In the genomic region with DNA sequence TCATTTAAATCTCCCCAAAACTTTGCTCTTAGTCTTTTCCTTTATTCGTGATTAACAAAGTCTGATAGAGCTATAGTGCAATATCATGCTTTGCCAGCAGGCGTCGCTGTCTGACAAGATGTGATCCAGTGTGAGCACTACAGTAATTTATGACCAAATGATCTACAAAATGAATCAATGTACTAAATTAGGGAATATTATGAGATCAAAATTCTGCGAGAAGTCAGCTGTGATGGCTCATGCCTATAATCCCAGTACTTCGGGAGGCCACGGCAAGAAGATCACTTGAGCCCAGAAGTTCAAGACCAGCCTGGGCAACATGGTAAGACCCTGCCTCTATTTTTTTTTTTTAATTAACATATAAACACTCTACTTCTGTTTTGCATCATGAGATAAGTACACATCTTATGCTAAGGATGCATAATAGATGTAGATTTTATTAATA, we compare ENCODE assay signal across 9 cellular contexts. TPM values are rescaled to one million over a fixed set of nuclear protein-coding genes. Genes with fewer than 3 reads are reported as not detected.
DNase-seq lines count a peak whose midpoint lies in the region; ATAC-seq and TF ChIP-seq lines count a peak whose summit lies in the region.
"Had no signal": no experiment of that assay in that cellular context is flagged by ENCODE, and none has a peak within 500 bp of the region (broad histone marks: within the 10 kb centered on the region; RNA-seq: fewer than 3 reads in every experiment).

No MANE protein-coding gene starts in this region.

- no peak overlapping the region for H3K4me3 ChIP-seq in AG04449 (ENCODE audit: low read depth, low read length)
- H3K4me3 ChIP-seq: skin epidermis had no signal

- TF ChIP-seq CTCF in AG04449 (IDR thresholded peaks at IDR 0.05; ENCODE audit: insufficient read depth, low read length, missing control alignments), result peak; percentile 62
- TF ChIP-seq CTCF in GM13977 (IDR thresholded peaks at IDR 0.05; ENCODE audit: extremely low read depth, insufficient read depth, missing control alignments), result peak; percentile 94

- intact Hi-C loops in left ventricle myocardium superior (cut with micrococcal nuclease), result loop anchor here (10.0 kb wide), 2 partner anchors 166 to 206 kb away; no protein-coding TSS in a partner anchor

- POLR2A ChIA-PET in AG04449 (lab: Yijun Ruan, JAX), result interaction anchor here (0.6 kb wide), 1 partner anchor 214 kb away, joined by 3 read pairs; no protein-coding TSS in a partner anchor

- DNase-seq in AG04449 (ENCODE audit: low read depth, low spot score) (no peak), GM13977 (ENCODE audit: low spot score) (peak; percentile 65), SK-MEL-5 (ENCODE audit: low read depth, low spot score) (peak; percentile 74), left ventricle myocardium superior (peak; percentile 75), NCI-H146 treated with DMSO at 0.1 percent for 48 hours (lab: John Stamatoyannopoulos, UW; ENCODE audit: unreplicated experiment) (no peak)
- peak; percentile 72 to 89 (median 84) for DNase-seq in activated naive CD4-positive, alpha-beta T cell (lab: John Stamatoyannopoulos, UW)
- peak; percentile 79 to 90 for DNase-seq in stimulated activated CD4-positive, alpha-beta T cell treated with anti-CD3 and anti-CD28 coated beads, Interleukin-1b, Interleukin-23, amount 100 ng/mL, for 4 hours (ENCODE audit: low read depth in 2 of 2)

- CTCF ChIA-PET in AG04449 (lab: Yijun Ruan, JAX), result interaction anchor here (0.6 to 6.2 kb wide), 33 partner anchors 8 to 314 kb away, joined by 3 to 222 read pairs (median 5); no protein-coding TSS in a partner anchor

- ATAC-seq in left ventricle myocardium superior (no peak), GM18520 (IDR thresholded peaks at IDR 0.05; ENCODE audit: unreplicated experiment) (no peak)

- in situ Hi-C loops in GM13977 (cut with MboI; ENCODE audit: low pct_unique_long_range_greater_than_20kb, low sequenced_read_pairs, unreplicated experiment), result loop anchor here (10.0 kb wide), 2 partner anchors 166 to 206 kb away; no protein-coding TSS in a partner anchor
- in situ Hi-C loops in SK-MEL-5 (cut with HindIII; ENCODE audit: low pct_unique_long_range_greater_than_20kb, low sequenced_read_pairs), result no loop called here

RNA-seq across cellular contexts. Expression of gene SPSB1, which starts 3.6 kb away (rescaled TPM):
- total RNA-seq in SK-MEL-5 (2014; rRNA removed; shearing (Covaris generic)), result 33.4 and 36.1 TPM in 2 replicates
- 61.1 and 78.2 TPM in 2 replicates for polyA plus RNA-seq in SK-MEL-5 (2015; cell fraction: cytosol; rRNA removed)
- 17.4 and 18.0 TPM in 2 replicates for polyA plus RNA-seq in SK-MEL-5 (2015; cell fraction: nucleus; rRNA removed)
- 13.1 TPM for total RNA-seq in left ventricle myocardium superior

RNA-seq across cellular contexts. Expression of gene H6PD, which starts 54.5 kb away (rescaled TPM):
- total RNA-seq in SK-MEL-5 (2014; rRNA removed; shearing (Covaris generic)), result 9.8 and 10.4 TPM in 2 replicates
- 25.9 and 31.3 TPM in 2 replicates for polyA plus RNA-seq in SK-MEL-5 (2015; cell fraction: cytosol; rRNA removed)
- polyA plus RNA-seq in SK-MEL-5 (2015; cell fraction: nucleus; rRNA removed), result 24.6 and 27.5 TPM in 2 replicates
- total RNA-seq in left ventricle myocardium superior, result 20.3 TPM

Comparison
In these comparisons a context has a peak if more than half of its experiments do, and no peak if none do; other contexts are left out.
1. DNase-seq: peak in GM13977 (single experiment), SK-MEL-5 (single experiment), activated naive CD4-positive, alpha-beta T cell (4 of 4), left ventricle myocardium superior (single experiment) and stimulated activated CD4-positive, alpha-beta T cell treated with anti-CD3 and anti-CD28 coated beads, Interleukin-1b, Interleukin-23, amount 100 ng/mL, for 4 hours (2 of 2); none in AG04449 (single experiment) and NCI-H146 treated with DMSO at 0.1 percent for 48 hours (single experiment).